ENCODE assay signal across 8 cellular contexts in genomic region chr2:26970928-26971627, GRCh38. TPM values are rescaled to one million over a fixed set of nuclear protein-coding genes. Genes with fewer than 3 reads are reported as not detected.
DNase-seq lines count a peak whose midpoint lies in the region; ATAC-seq and TF ChIP-seq lines count a peak whose summit lies in the region.

No MANE protein-coding gene starts in this region.

- no peak for TF ChIP-seq RAD21 in liver (IDR thresholded peaks at IDR 0.05)

- H3K4me1 ChIP-seq in NT2/D1 (ENCODE audit: insufficient read depth, insufficient read length) (peaks cover 2% of the 10 kb centered on the region), liver (ENCODE audit: control insufficient read depth in 4 of 4, insufficient read depth in 4 of 4, low read length in 3 of 4) (peaks cover 6 to 24% (median 19%) of the 10 kb centered on the region in 4 donors), thoracic aorta (ENCODE audit: control insufficient read depth in 1 of 2, low read depth in 2 of 2) (peaks cover 0 to 23% of the 10 kb centered on the region in 2 donors)

- WGBS in liver: 14% methylated on average over 34 of the region's 34 CpGs

- DNase-seq in NCI-H2081 (lab: John Stamatoyannopoulos, UW) (peak; percentile 18 to 35), NCI-H2081 treated with DMSO at 0.1 percent for 48 hours (lab: John Stamatoyannopoulos, UW) (no peak), NT2/D1 (ENCODE audit: low read depth, low spot score) (peak; percentile 15), cerebellar cortex (ENCODE audit: low spot score) (peak; percentile 56), thoracic aorta (ENCODE audit: low spot score) (no peak), NCI-H774 (lab: John Stamatoyannopoulos, UW) (no peak), NCI-H2107 treated with DMSO at 0.1 percent for 48 hours (lab: John Stamatoyannopoulos, UW; ENCODE audit: unreplicated experiment) (no peak)

- no peak for ATAC-seq in thoracic aorta (ENCODE audit: insufficient number of reproducible peaks, low FRiP score, low read depth)

- H3K27ac ChIP-seq in liver (ENCODE audit: low read depth in 1 of 2, low read length in 2 of 2) (peak overlapping the region; percentile 49 to 54), thoracic aorta (peak overlapping the region; percentile 55 to 62)

- H3K9me3 ChIP-seq in NT2/D1 (ENCODE audit: insufficient read depth, low read length): no peaks in the 10 kb centered on the region
- H3K9me3 ChIP-seq in liver (ENCODE audit: control insufficient read depth in 4 of 4, low read length in 3 of 4): no peaks in the 10 kb centered on the region
- no peaks in the 10 kb centered on the region for H3K9me3 ChIP-seq in thoracic aorta

- TF ChIP-seq CTCF in liver (IDR thresholded peaks at IDR 0.05; ENCODE audit: low read depth, low read length, missing input control) (no peak), thoracic aorta (IDR thresholded peaks at IDR 0.05) (no peak)

- H3K4me3 ChIP-seq in NT2/D1 (ENCODE audit: insufficient read length, low read depth) (peak overlapping the region; percentile 45), liver (ENCODE audit: low read depth in 1 of 3, low read length in 3 of 3) (peak overlapping the region; percentile 41 to 95 (median 79)), thoracic aorta (peak overlapping the region; percentile 80)

- H3K36me3 ChIP-seq in NT2/D1 (ENCODE audit: insufficient read depth, insufficient read length, low read length) (no peaks in the 10 kb centered on the region), liver (ENCODE audit: control insufficient read depth in 4 of 4, insufficient read depth in 3 of 4, low read depth in 1 of 4, low read length in 3 of 4) (no peaks in the 10 kb centered on the region), thoracic aorta (no peaks in the 10 kb centered on the region)

- H3K9ac ChIP-seq in NT2/D1 (ENCODE audit: insufficient read length, low read depth) (peak overlapping the region; percentile 67), liver (ENCODE audit: low read depth in 1 of 2, low read length in 2 of 2) (no peak overlapping the region)

- H3K27me3 ChIP-seq in NT2/D1 (ENCODE audit: insufficient read depth, insufficient read length) (peaks cover 41% of the 10 kb centered on the region), liver (ENCODE audit: control insufficient read depth in 4 of 4, insufficient read depth in 4 of 4, low read length in 3 of 4) (no peaks in the 10 kb centered on the region), thoracic aorta (replicated peaks; ENCODE audit: insufficient read depth) (no peaks in the 10 kb centered on the region)

TF ChIP-seq in liver, 16 proteins besides CTCF, POLR2A, EP300 and RAD21:
- no peak for TF ChIP-seq HNF4A (conservative IDR thresholded peaks at IDR 0.05)
- no peak for TF ChIP-seq SP1 (IDR thresholded peaks at IDR 0.05)
- no peak for TF ChIP-seq NR2F2 (IDR thresholded peaks at IDR 0.05)
- TF ChIP-seq JUND (IDR thresholded peaks at IDR 0.05): no peak
- no peak for TF ChIP-seq ATF3 (IDR thresholded peaks at IDR 0.05)
- TF ChIP-seq REST (IDR thresholded peaks at IDR 0.05): no peak
- TF ChIP-seq TAF1 (conservative IDR thresholded peaks at IDR 0.05): no peak
- no peak for TF ChIP-seq RXRA (IDR thresholded peaks at IDR 0.05)
- TF ChIP-seq GABPA (IDR thresholded peaks at IDR 0.05 in 1 of 2, conservative IDR thresholded peaks at IDR 0.05 in 1 of 2): no peak
- TF ChIP-seq FOXA2 (IDR thresholded peaks at IDR 0.05): no peak
- TF ChIP-seq YY1 (IDR thresholded peaks at IDR 0.05): no peak
- TF ChIP-seq FOXA1 (IDR thresholded peaks at IDR 0.05): no peak
- no peak for TF ChIP-seq EGR1 (IDR thresholded peaks at IDR 0.05; ENCODE audit: low read depth in 2 of 2)
- no peak for TF ChIP-seq HNF4G (IDR thresholded peaks at IDR 0.05)

RNA-seq across cellular contexts. Expression of gene MAPRE3, which starts 0.6 kb away (rescaled TPM):
- 1 to 10 TPM; 1.0 to 8.1 TPM for total RNA-seq in liver
- 10 to 100 TPM; 11.5 to 15.8 TPM for polyA plus RNA-seq in liver
- 10 to 100 TPM in 1 of 2 donors, 1 to 10 TPM in 1; 9.1 to 29.9 TPM for total RNA-seq in thoracic aorta

Comparison
In these comparisons a context has a peak if more than half of its experiments do, and no peak if none do; other contexts are left out.
1. DNase-seq: peak in NCI-H2081 (2 of 2), NT2/D1 (single experiment) and cerebellar cortex (single experiment); none in NCI-H2081 treated with DMSO at 0.1 percent for 48 hours (single experiment), thoracic aorta (single experiment), NCI-H774 (single experiment) and NCI-H2107 treated with DMSO at 0.1 percent for 48 hours (single experiment).
2. Peak in every context shown above with its lines, with median percentiles within 50 percentile points of each other: H3K4me3 ChIP-seq.